8 cellular contexts compared by ENCODE assay signal in genomic region chr7:98400538-98401427, GRCh38. TPM values are rescaled to one million over a fixed set of nuclear protein-coding genes. Genes with fewer than 3 reads are reported as not detected.
DNase-seq lines count a peak whose midpoint lies in the region; ATAC-seq and TF ChIP-seq lines count a peak whose summit lies in the region.

Gene BAIAP2L1 (minus strand): TSS chr7:98401090. CDS start chr7:98400852, 238 bp downstream.

- no peak within 1 kb of the TSS for H4K91ac ChIP-seq in H9 (ENCODE audit: insufficient read length, low read depth, low read length)

- H3K4me2 ChIP-seq in H9 (ENCODE audit: insufficient read depth, insufficient read length, low read length) = peak within 1 kb of the TSS; percentile 37

- H4K8ac ChIP-seq in H9 (replicated peaks; ENCODE audit: insufficient read length, low read depth, low read length) = no peak within 1 kb of the TSS

- H3K27ac ChIP-seq in H9 (ENCODE audit: insufficient read length, low read depth, low read length) = no peak within 1 kb of the TSS
- no peak within 1 kb of the TSS for H3K27ac ChIP-seq in SK-N-MC
- H3K27ac ChIP-seq in heart left ventricle = peak within 1 kb of the TSS; percentile 29 to 85 (median 68)

- H3K4me1 ChIP-seq in H9 (ENCODE audit: insufficient read depth, low read length) = no peaks in the 10 kb centered on the region
- peaks cover 0 to 12% (median 6%) of the 10 kb centered on the region in 12 donors for H3K4me1 ChIP-seq in heart left ventricle

- H3K23me2 ChIP-seq in H9 (ENCODE audit: insufficient read length, low read depth, low read length, poor library complexity, severe bottlenecking) = no peaks in the 10 kb centered on the region

- H3K14ac ChIP-seq in H9 (ENCODE audit: insufficient read depth, low read length) = peak within 1 kb of the TSS; percentile 33

- H3K9ac ChIP-seq in H9 (ENCODE audit: extremely low read depth, insufficient read length, low read length) (peak within 1 kb of the TSS; percentile 3), SK-N-MC (ENCODE audit: insufficient read length) (peak within 1 kb of the TSS; percentile 45)

- peaks cover 4% of the 10 kb centered on the region for H3K27me3 Mint-ChIP-seq in H9 (ENCODE audit: low read depth)
- peaks cover 3% of the 10 kb centered on the region for H3K27me3 Mint-ChIP-seq in activated naive CD4-positive, alpha-beta T cell treated with anti-CD3 and anti-CD28 coated beads, Interleukin-2, amount 50 U/mL, for 24 hours

- H2BK120ac ChIP-seq in H9 (ENCODE audit: low read depth, low read length, poor library complexity, severe bottlenecking) = no peak within 1 kb of the TSS

- no peak within 1 kb of the TSS for H2AFZ ChIP-seq in H9 (ENCODE audit: low read length)

- no peak within 1 kb of the TSS for H2BK15ac ChIP-seq in H9 (ENCODE audit: low read depth, low read length)

- H3K79me1 ChIP-seq in H9 (ENCODE audit: insufficient read depth, low read depth, low read length, poor library complexity, severe bottlenecking) = no peaks in the 10 kb centered on the region

- peak in 1 of 2 donors; percentile 28 for TF ChIP-seq POLR2A in heart left ventricle (IDR thresholded peaks at IDR 0.05)

- WGBS in H9 (ENCODE audit: extremely low coverage, insufficient read length, low lambda C conversion rate) = no CpG with 5 or more reads among the region's 82 CpGs
- 1 to 4% (median 1%) methylated on average over 11 to 82 of the region's 82 CpGs for WGBS in heart left ventricle, 4 donors

- H2AK5ac ChIP-seq in H9 (ENCODE audit: insufficient read length, low read length) = no peak within 1 kb of the TSS

- no peak within 1 kb of the TSS for H2BK5ac ChIP-seq in H9 (ENCODE audit: insufficient read length, low read length)

- TF ChIP-seq CTCF in H9 (conservative IDR thresholded peaks at IDR 0.05) (peak; percentile 92), heart left ventricle (IDR thresholded peaks at IDR 0.05) (peak; percentile 45 to 82 (median 70))

- H3K27me3 ChIP-seq in H9 (ENCODE audit: insufficient read depth, low read length) = no peaks in the 10 kb centered on the region
- peaks cover 0 to 27% (median 12%) of the 10 kb centered on the region in 9 donors for H3K27me3 ChIP-seq in heart left ventricle

- peak within 1 kb of the TSS; percentile 61 for H3K18ac ChIP-seq in H9 (ENCODE audit: insufficient read length, low read depth, low read length)

- no peak within 1 kb of the TSS for H3K4ac ChIP-seq in H9 (ENCODE audit: low read depth, low read length)

- H3K4me1 Mint-ChIP-seq in H9 = peaks cover 32 to 35% of the 10 kb centered on the region in 2 experiments
- H3K4me1 Mint-ChIP-seq in activated naive CD4-positive, alpha-beta T cell treated with anti-CD3 and anti-CD28 coated beads, Interleukin-2, amount 50 U/mL, for 24 hours = peaks cover 12% of the 10 kb centered on the region

- peak within 1 kb of the TSS; percentile 86 for H3K4me3 ChIP-seq in SK-N-MC
- peak within 1 kb of the TSS; percentile 52 to 89 (median 66) for H3K4me3 ChIP-seq in heart left ventricle

- no peak within 1 kb of the TSS for H3K56ac ChIP-seq in H9 (ENCODE audit: insufficient read length, low read depth, low read length)

- H3K36me3 ChIP-seq in SK-N-MC (ENCODE audit: insufficient read depth, low read length) = no peaks in the 10 kb centered on the region
- H3K36me3 ChIP-seq in heart left ventricle = no peaks in the 10 kb centered on the region

- DNase-seq in ELF-1 (ENCODE audit: low read depth, low spot score) (peak; percentile 90), H9 (peak; percentile 96), M059J (ENCODE audit: low read depth) (peak; percentile 82), SK-N-MC (ENCODE audit: low read depth, low spot score) (no peak), heart left ventricle (peak; percentile 75 to 91 (median 81)), retina (peak; percentile 82), cerebellar nuclear complex (lab: John Stamatoyannopoulos, UW) (no peak)

- peak within 1 kb of the TSS; percentile 69 to 83 for H3K4me3 Mint-ChIP-seq in H9
- H3K4me3 Mint-ChIP-seq in activated naive CD4-positive, alpha-beta T cell treated with anti-CD3 and anti-CD28 coated beads, Interleukin-2, amount 50 U/mL, for 24 hours = peak within 1 kb of the TSS; percentile 77

- H3K9me3 ChIP-seq in H9 (ENCODE audit: control insufficient read depth, low read depth, low read length) (no peaks in the 10 kb centered on the region), SK-N-MC (ENCODE audit: low read depth, low read length) (no peaks in the 10 kb centered on the region), heart left ventricle (no peaks in the 10 kb centered on the region)

- no peak within 1 kb of the TSS for H2BK12ac ChIP-seq in H9 (ENCODE audit: insufficient read length, low read depth, low read length)

- H3K23ac ChIP-seq in H9 (ENCODE audit: insufficient read length, low read depth, low read length) = no peak within 1 kb of the TSS

- H3T11ph ChIP-seq in H9 (ENCODE audit: low read length) = no peak within 1 kb of the TSS

- no peak within 1 kb of the TSS for H2BK20ac ChIP-seq in H9 (ENCODE audit: low read depth, low read length, poor library complexity, severe bottlenecking)

- peaks cover 11% of the 10 kb centered on the region; the same call in 1 of the 2 replicates for H3K79me2 ChIP-seq in H9 (ENCODE audit: insufficient read depth, low read length)

- intact Hi-C loops in heart left ventricle (cut with DNase I) = loop anchor here in 9 of 10 donors (1.0 to 10.0 kb wide), 9 partner anchors 34 to 1007 kb away; partner anchors contain the start of genes BUD31 (in 1 of the 9) and PDAP1 (in 1 of the 9)

- H3K36me3 Mint-ChIP-seq in H9 (ENCODE audit: insufficient read depth in 1 of 3, low read depth in 3 of 3) = peaks cover 6 to 10% (median 8%) of the 10 kb centered on the region in 3 experiments
- no peaks in the 10 kb centered on the region for H3K36me3 Mint-ChIP-seq in activated naive CD4-positive, alpha-beta T cell treated with anti-CD3 and anti-CD28 coated beads, Interleukin-2, amount 50 U/mL, for 24 hours

- peak within 1 kb of the TSS in 1 of 3 experiments; percentile 79; a peak in 3 of 7 replicates for H3K27ac Mint-ChIP-seq in H9
- H3K27ac Mint-ChIP-seq in activated naive CD4-positive, alpha-beta T cell treated with anti-CD3 and anti-CD28 coated beads, Interleukin-2, amount 50 U/mL, for 24 hours = no peak within 1 kb of the TSS

- H3K9me3 Mint-ChIP-seq in H9 = peaks cover 3 to 8% of the 10 kb centered on the region in 2 experiments; a peak in 3 of 5 replicates
- H3K9me3 Mint-ChIP-seq in activated naive CD4-positive, alpha-beta T cell treated with anti-CD3 and anti-CD28 coated beads, Interleukin-2, amount 50 U/mL, for 24 hours = no peaks in the 10 kb centered on the region

- no peak within 1 kb of the TSS for H4K5ac ChIP-seq in H9 (ENCODE audit: insufficient read length, low read depth, low read length)

- peak; percentile 76 to 98 (median 94) for ATAC-seq in heart left ventricle

- no peaks in the 10 kb centered on the region for H4K20me1 ChIP-seq in H9 (ENCODE audit: control insufficient read depth, insufficient read depth, insufficient read length)

RNA-seq across cellular contexts. Expression of gene BAIAP2L1, which starts in this region (rescaled TPM):
- total RNA-seq in H9 (2021) (25.9 and 29.9 TPM in 2 replicates), heart left ventricle (1 to 10 TPM in 8 of 9 donors, under 1 TPM in 1; 0.64 to 2.7 (median 1.8) TPM)
- 19.3 and 28.7 TPM in 2 replicates for total RNA-seq in M059J (2014; rRNA removed; shearing (Covaris generic))
- 1 to 10 TPM; 2.1 to 2.3 TPM for polyA plus RNA-seq in heart left ventricle

Comparison
In these comparisons a context has a peak if more than half of its experiments do, and no peak if none do; other contexts are left out.
1. DNase-seq: peak in ELF-1 (single experiment), H9 (single experiment), M059J (single experiment), heart left ventricle (5 of 5) and retina (single experiment); none in SK-N-MC (single experiment) and cerebellar nuclear complex (0 of 2).
2. H3K27ac ChIP-seq: peak in heart left ventricle (12 of 12); none in H9 (single experiment) and SK-N-MC (single experiment).